ENCODE assay signal across 27 cellular contexts in genomic region chr6:149087898-149088297, GRCh38.
"Had no signal": no experiment of that assay in that cellular context is flagged by ENCODE, and none has a peak within 500 bp of the region (broad histone marks: within the 10 kb centered on the region; RNA-seq: fewer than 3 reads in every experiment).

No MANE protein-coding gene starts in this region.

- ATAC-seq: activated CD8-positive, alpha-beta T cell treated with anti-CD3 and anti-CD28 coated beads for 36 hours; WTC11 had no signal

- H3K4me3 Mint-ChIP-seq: activated CD4-positive, alpha-beta T cell treated with anti-CD3 and anti-CD28 coated beads, Interleukin-2, amount 10 ng/mL, durations not matched to agents 7 days and 5 days; activated CD8-positive, alpha-beta T cell treated with anti-CD3 and anti-CD28 coated beads for 36 hours; activated naive CD8-positive, alpha-beta T cell treated with anti-CD3 and anti-CD28 coated beads for 36 hours; WTC11 had no signal

- H3K9me3 Mint-ChIP-seq: activated CD8-positive, alpha-beta T cell treated with anti-CD3 and anti-CD28 coated beads for 36 hours; activated naive CD8-positive, alpha-beta T cell treated with anti-CD3 and anti-CD28 coated beads for 36 hours; WTC11 had no signal

- H3K27me3 Mint-ChIP-seq: activated CD4-positive, alpha-beta T cell treated with anti-CD3 and anti-CD28 coated beads, Interleukin-2, amount 10 ng/mL, durations not matched to agents 7 days and 5 days; activated CD8-positive, alpha-beta T cell treated with anti-CD3 and anti-CD28 coated beads for 36 hours; activated naive CD4-positive, alpha-beta T cell treated with anti-CD3 and anti-CD28 coated beads, Interleukin-2, amount 10 ng/mL, durations not matched to agents 7 days and 5 days; activated naive CD8-positive, alpha-beta T cell treated with anti-CD3 and anti-CD28 coated beads for 36 hours had no signal

- H3K36me3 Mint-ChIP-seq: WTC11 had no signal

- DNase-seq: activated CD4-positive, alpha-beta T cell treated with anti-CD3 and anti-CD28 coated beads, Interleukin-2, amount 10 ng/mL, durations not matched to agents 7 days and 5 days; activated CD4-positive, CD25-positive, alpha-beta regulatory T cell treated with anti-CD3 and anti-CD28 coated beads, Interleukin-2, amount 50 U/mL, for 72 hours; activated CD8-positive, alpha-beta memory T cell treated with anti-CD3 and anti-CD28 coated beads, Interleukin-2, amount 50 U/mL, for 4 hours; activated CD8-positive, alpha-beta T cell treated with anti-CD3 and anti-CD28 coated beads for 36 hours; activated gamma-delta T cell treated with Interleukin-2 at 50 U/mL for 16 hours; activated naive CD4-positive, alpha-beta T cell treated with anti-CD3 and anti-CD28 coated beads, Interleukin-2, amount 10 ng/mL, durations not matched to agents 7 days and 5 days; activated naive CD8-positive, alpha-beta T cell treated with anti-CD3 and anti-CD28 coated beads for 36 hours; activated T-cell treated with anti-CD3 and anti-CD28 coated beads, Interleukin-2, amount 50 U/mL, for 1 hour; anterior cingulate cortex; central memory CD4-positive, alpha-beta T cell; MG63; MV-4-11; NCI-H1092 treated with DMSO at 0.1 percent for 48 hours; NCI-H1417 treated with DMSO at 0.1 percent for 48 hours; NCI-H1694; NCI-H2029; NCI-H2107; NCI-H345; NCI-H510A; NCI-H526 treated with DMSO at 0.1 percent for 48 hours; NK-92 treated with Interleukin-12 subunit alpha and Interleukin-12 subunit beta, amount 100 ng/mL, for 24 hours; OCI-M1; Peyer's patch; Right ventricle myocardium superior; SJCRH30; SK-N-SH had no signal

- H3K4me1 Mint-ChIP-seq: WTC11 had no signal

- H3K4me3 ChIP-seq: MG63, Peyer's patch, SJCRH30 had no signal

- H3K27ac Mint-ChIP-seq: activated CD8-positive, alpha-beta T cell treated with anti-CD3 and anti-CD28 coated beads for 36 hours; activated naive CD4-positive, alpha-beta T cell treated with anti-CD3 and anti-CD28 coated beads, Interleukin-2, amount 10 ng/mL, durations not matched to agents 7 days and 5 days; activated naive CD8-positive, alpha-beta T cell treated with anti-CD3 and anti-CD28 coated beads for 36 hours had no signal
